23 cellular contexts compared by ENCODE assay signal in genomic region chr2:72806280-72806955, GRCh38.
"Had no signal": no experiment of that assay in that cellular context is flagged by ENCODE, and none has a peak within 500 bp of the region (broad histone marks: within the 10 kb centered on the region; RNA-seq: fewer than 3 reads in every experiment).

No MANE protein-coding gene starts in this region.

- H3K4me1 ChIP-seq: lower lobe of right lung, neural progenitor cell, right atrium auricular region had no signal

- H3K9me3 ChIP-seq: ovary, thoracic aorta had no signal

- DNase-seq: esophagus squamous epithelium; foreskin melanocyte; head of caudate nucleus; kidney; left cardiac atrium; left ventricle myocardium inferior; lower lobe of right lung; natural killer cell; nucleus accumbens; ovary; small intestine; stimulated activated CD4-positive, alpha-beta T cell treated with anti-CD3 and anti-CD28 coated beads, Interleukin-12 subunit alpha, Interleukin-12 subunit beta, amount 100 ng/mL, for 4 hours; stimulated activated naive CD4-positive, alpha-beta T cell; stomach; substantia nigra; transverse colon had no signal

- H3K4me1 Mint-ChIP-seq: mesothelial cell of epicardium, neural progenitor cell had no signal

- H3K9ac ChIP-seq: neural progenitor cell had no signal

- H3K27me3 ChIP-seq: esophagus squamous epithelium, hepatocyte, neural progenitor cell, ovary, right atrium auricular region, stomach, transverse colon had no signal

- H3K27ac Mint-ChIP-seq: dendritic cell treated with granulocyte-macrophage colony-stimulating factor and Interleukin-4, amounts not matched to agents 40 ng/mL and 50 ng/mL, for 4 days; memory B cell; mesothelial cell of epicardium; natural killer cell; neural progenitor cell had no signal

- FAIRE-seq: kidney, small intestine had no signal

- H3K27ac ChIP-seq: esophagus squamous epithelium, hepatocyte, left ventricle myocardium inferior, lower lobe of right lung, neural progenitor cell, ovary, right atrium auricular region, stomach, thoracic aorta, transverse colon had no signal

- H3K4me2 ChIP-seq: hepatocyte, neural progenitor cell had no signal

- H3K27me3 Mint-ChIP-seq: memory B cell had no signal

- H2AFZ ChIP-seq: hepatocyte, neural progenitor cell had no signal

- ATAC-seq: left cardiac atrium, lower lobe of right lung, natural killer cell had no signal

- H3K36me3 ChIP-seq: esophagus squamous epithelium, lower lobe of right lung, ovary, right atrium auricular region, thoracic aorta, transverse colon had no signal

- H3K4me3 ChIP-seq: esophagus squamous epithelium, hepatocyte, left ventricle myocardium inferior, lower lobe of right lung, neural progenitor cell, ovary, right atrium auricular region, stomach, thoracic aorta, transverse colon had no signal

- H3K4me3 Mint-ChIP-seq: dendritic cell treated with granulocyte-macrophage colony-stimulating factor and Interleukin-4, amounts not matched to agents 40 ng/mL and 50 ng/mL, for 4 days; memory B cell; mesothelial cell of epicardium; natural killer cell; neural progenitor cell had no signal
